Comparison of ENCODE assay signal across 11 cellular contexts in genomic region chr14:63492391-63492790, GRCh38. TPM values are rescaled to one million over a fixed set of nuclear protein-coding genes. Genes with fewer than 3 reads are reported as not detected.
DNase-seq lines count a peak whose midpoint lies in the region; ATAC-seq, FAIRE-seq and TF ChIP-seq lines count a peak whose summit lies in the region.
"Had no signal": no experiment of that assay in that cellular context is flagged by ENCODE, and none has a peak within 500 bp of the region (broad histone marks: within the 10 kb centered on the region; RNA-seq: fewer than 3 reads in every experiment).

No MANE protein-coding gene starts in this region.

- BruUV-seq in PC-9 (replicated peaks; lab: Mats Ljungman, UMichigan) = no TSS peak

- H3F3A ChIP-seq in PC-9 (ENCODE audit: insufficient read depth, low read depth) = peaks cover 8% of the 10 kb centered on the region; the same call in 1 of the 2 replicates

- peaks cover 86% of the 10 kb centered on the region for H3K79me2 ChIP-seq in PC-9 (ENCODE audit: low read depth)

- TF ChIP-seq CTCF in PC-9 (conservative IDR thresholded peaks at IDR 0.05) (no peak), omental fat pad (IDR thresholded peaks at IDR 0.05) (no peak)

- no peak for TF ChIP-seq POLR2A in GM12892 (IDR thresholded peaks at IDR 0.05; ENCODE audit: low read depth, low read length)

- ATAC-seq in omental fat pad (ENCODE audit: low FRiP score) = peak; percentile 88
- ATAC-seq: activated CD4-positive, CD25-positive, alpha-beta regulatory T cell treated with anti-CD3 and anti-CD28 coated beads, Interleukin-2, amount 50 U/mL, for 24 hours had no signal

- peaks cover 4% of the 10 kb centered on the region; the same call in 1 of the 2 replicates for H3K9me2 ChIP-seq in PC-9 (ENCODE audit: insufficient read depth)

- CTCF ChIA-PET in PC-9 (lab: Charles Lee) = interaction anchor here (1.1 kb wide), 1 partner anchor 38 kb away, joined by 6 read pairs; no protein-coding TSS in a partner anchor

- intact Hi-C loops in PC-9 (cut with micrococcal nuclease; ENCODE audit: unreplicated experiment) = no loop called here

- POLR2A ChIA-PET in PC-9 (lab: Charles Lee; ENCODE audit: unreplicated experiment) = no interaction called here

- H2AFZ ChIP-seq in PC-9 = no peak overlapping the region

- no peaks in the 10 kb centered on the region for H3K27me3 ChIP-seq in PC-9 (ENCODE audit: insufficient read depth, low read depth)
- no peaks in the 10 kb centered on the region for H3K27me3 ChIP-seq in small intestine (ENCODE audit: control insufficient read depth in 2 of 2, insufficient read depth in 2 of 2, low read length in 2 of 2)

- H3K27ac ChIP-seq in PC-9 = peak overlapping the region; percentile 11
- H3K27ac ChIP-seq in epithelial cell of prostate = peak overlapping the region; percentile 80
- H3K27ac ChIP-seq in small intestine (ENCODE audit: low read depth in 1 of 2, low read length in 1 of 2) = peak overlapping the region in 1 of 2 donors; percentile 27

- no peak overlapping the region for H3K4me2 ChIP-seq in PC-9

- H3K4me1 ChIP-seq in PC-9 (replicated peaks; ENCODE audit: insufficient read depth) (peaks cover 15% of the 10 kb centered on the region), small intestine (ENCODE audit: control insufficient read depth in 2 of 2, insufficient read depth in 1 of 2, low read depth in 1 of 2, low read length in 1 of 2) (peaks cover 0 to 6% of the 10 kb centered on the region in 2 donors)

- DNase-seq in COLO829 (ENCODE audit: low spot score) (peak; percentile 26), PC-9 (peak in 1 of 2 experiments; percentile 67), epithelial cell of prostate (ENCODE audit: low read depth, low spot score) (peak; percentile 79), omental fat pad (ENCODE audit: low spot score) (no peak), ecto neural progenitor cell (ENCODE audit: low spot score) (no peak), NCI-H2196 treated with DMSO at 0.1 percent for 48 hours (lab: John Stamatoyannopoulos, UW; ENCODE audit: unreplicated experiment) (no peak), GM12892 (ENCODE audit: insufficient read length) (no peak), small intestine (no peak)
- DNase-seq: DND-41, MM.1S had no signal

- no peaks in the 10 kb centered on the region; the same call in 1 of the 2 replicates for H3K36me3 ChIP-seq in PC-9 (ENCODE audit: low read depth)
- H3K36me3 ChIP-seq in small intestine (ENCODE audit: control insufficient read depth in 2 of 2, insufficient read depth in 2 of 2, low read length in 2 of 2) = no peaks in the 10 kb centered on the region

- no peaks in the 10 kb centered on the region for H3K9me3 ChIP-seq in PC-9 (ENCODE audit: insufficient read depth, low read depth)
- H3K9me3 ChIP-seq in small intestine (ENCODE audit: control insufficient read depth, low read depth) = no peaks in the 10 kb centered on the region

- no peak for FAIRE-seq in GM12892 (lab: Jason Lieb, UNC)
- no peak for FAIRE-seq in small intestine (lab: Jason Lieb, UNC)

- H3K4me3 ChIP-seq in PC-9 = no peak overlapping the region
- H3K4me3 ChIP-seq in small intestine (ENCODE audit: low read depth in 1 of 2, low read length in 2 of 2) = no peak overlapping the region

- H4K20me1 ChIP-seq in PC-9 (ENCODE audit: insufficient read depth) = peaks cover 8% of the 10 kb centered on the region; the same call in 1 of the 2 replicates

RNA-seq across cellular contexts. Expression of gene PPP2R5E, which starts 50.8 kb away (rescaled TPM):
- total RNA-seq in PC-9 (2021) (66.4 and 67.0 TPM in 2 replicates), omental fat pad (10 to 100 TPM; 17.0 to 23.3 (median 21.0) TPM)
- 24.5 TPM for polyA plus RNA-seq in GM12892 (2012; ENCODE audit: missing spikeins)
- 10 to 100 TPM in 1 of 3 donors, 1 to 10 TPM in 2; 6.8 to 10.4 (median 6.9) TPM for polyA plus RNA-seq in small intestine

Comparison
In these comparisons a context has a peak if more than half of its experiments do, and no peak if none do; other contexts are left out.
1. DNase-seq: peak in COLO829 (single experiment) and epithelial cell of prostate (single experiment); none in omental fat pad (single experiment), ecto neural progenitor cell (single experiment), NCI-H2196 treated with DMSO at 0.1 percent for 48 hours (single experiment), GM12892 (single experiment) and small intestine (single experiment).